12 cellular contexts compared by ENCODE assay signal in genomic region chrX:107766470-107767140, GRCh38. TPM values are rescaled to one million over a fixed set of nuclear protein-coding genes. Genes with fewer than 3 reads are reported as not detected.
DNase-seq lines count a peak whose midpoint lies in the region; ATAC-seq and TF ChIP-seq lines count a peak whose summit lies in the region.
"Had no signal": no experiment of that assay in that cellular context is flagged by ENCODE, and none has a peak within 500 bp of the region (broad histone marks: within the 10 kb centered on the region; RNA-seq: fewer than 3 reads in every experiment).

No MANE protein-coding gene starts in this region.

- no peak overlapping the region for H3K27ac Mint-ChIP-seq in stimulated activated effector memory CD8-positive, alpha-beta T cell treated with anti-CD3 and anti-CD28 coated beads, Interleukin-12 subunit alpha, Interleukin-12 subunit beta, amount 100 ng/mL, for 72 hours
- H3K27ac Mint-ChIP-seq: activated T-cell treated with anti-CD3 and anti-CD28 coated beads, Interleukin-2, amount 50 U/mL, for 72 hours had no signal

- intact Hi-C loops in mucosa of descending colon (cut with DNase I, micrococcal nuclease) = no loop called here

- no peaks in the 10 kb centered on the region for H3K27me3 ChIP-seq in esophagus (ENCODE audit: control insufficient read depth in 1 of 2, insufficient read depth in 2 of 2, low read length in 2 of 2)

- H3K4me1 Mint-ChIP-seq in stimulated activated effector memory CD8-positive, alpha-beta T cell treated with anti-CD3 and anti-CD28 coated beads, Interleukin-12 subunit alpha, Interleukin-12 subunit beta, amount 100 ng/mL, for 72 hours = no peaks in the 10 kb centered on the region

- WGBS in esophagus, 2 donors = 35 to 67% methylated on average over 8 of the region's 8 CpGs

- H3K36me3 ChIP-seq in esophagus (ENCODE audit: control insufficient read depth in 2 of 2, insufficient read depth in 2 of 2, low read length in 1 of 2) = no peaks in the 10 kb centered on the region
- H3K36me3 ChIP-seq in mucosa of descending colon (ENCODE audit: low read depth) = no peaks in the 10 kb centered on the region

- no peaks in the 10 kb centered on the region for H3K9me3 Mint-ChIP-seq in stimulated activated effector memory CD8-positive, alpha-beta T cell treated with anti-CD3 and anti-CD28 coated beads, Interleukin-12 subunit alpha, Interleukin-12 subunit beta, amount 100 ng/mL, for 72 hours
- H3K9me3 Mint-ChIP-seq: activated T-cell treated with anti-CD3 and anti-CD28 coated beads, Interleukin-2, amount 50 U/mL, for 72 hours; CD8-positive, alpha-beta memory T cell had no signal

- peak; percentile 57 for ATAC-seq in mucosa of descending colon
- ATAC-seq in stimulated activated effector memory CD8-positive, alpha-beta T cell treated with anti-CD3 and anti-CD28 coated beads, Interleukin-12 subunit alpha, Interleukin-12 subunit beta, amount 100 ng/mL, for 72 hours = no peak
- no peak for ATAC-seq in HG03521 (IDR thresholded peaks at IDR 0.05; ENCODE audit: unreplicated experiment)
- no peak for ATAC-seq in GM21737 (IDR thresholded peaks at IDR 0.05; ENCODE audit: unreplicated experiment)
- ATAC-seq: activated T-cell treated with anti-CD3 and anti-CD28 coated beads, Interleukin-2, amount 50 U/mL, for 72 hours had no signal

- H3K27ac ChIP-seq in esophagus (ENCODE audit: low read depth in 2 of 2, low read length in 1 of 2) = peak overlapping the region; percentile 36 to 71

- H3K4me3 ChIP-seq in esophagus (ENCODE audit: low read depth in 1 of 2, low read length in 2 of 2) (no peak overlapping the region), mucosa of descending colon (no peak overlapping the region)
- H3K4me3 ChIP-seq: dorsolateral prefrontal cortex had no signal

- H3K4me3 Mint-ChIP-seq in stimulated activated effector memory CD8-positive, alpha-beta T cell treated with anti-CD3 and anti-CD28 coated beads, Interleukin-12 subunit alpha, Interleukin-12 subunit beta, amount 100 ng/mL, for 72 hours = no peak overlapping the region
- H3K4me3 Mint-ChIP-seq: activated T-cell treated with anti-CD3 and anti-CD28 coated beads, Interleukin-2, amount 50 U/mL, for 72 hours; CD8-positive, alpha-beta memory T cell had no signal

- H3K9me3 ChIP-seq in esophagus (ENCODE audit: control insufficient read depth in 2 of 2, insufficient read depth in 1 of 2, low read depth in 1 of 2, low read length in 1 of 2) = no peaks in the 10 kb centered on the region
- H3K9me3 ChIP-seq in mucosa of descending colon = no peaks in the 10 kb centered on the region

- DNase-seq in EH (ENCODE audit: low read depth) (peak; percentile 61), HPDE6-E6E7 (ENCODE audit: extremely low spot score) (peak; percentile 40), mucosa of descending colon (peak in 1 of 3 donors; percentile 9), ureter (ENCODE audit: low spot score) (no peak)
- no peak for DNase-seq in stimulated activated effector memory CD8-positive, alpha-beta T cell treated with anti-CD3 and anti-CD28 coated beads, Interleukin-12 subunit alpha, Interleukin-12 subunit beta, amount 100 ng/mL, for 72 hours (ENCODE audit: low spot score in 2 of 2)
- DNase-seq: activated T-cell treated with anti-CD3 and anti-CD28 coated beads, Interleukin-2, amount 50 U/mL, for 72 hours; CD8-positive, alpha-beta memory T cell; dorsolateral prefrontal cortex; stimulated activated CD4-positive, alpha-beta T cell treated with anti-CD3 and anti-CD28 coated beads, Interleukin-4, amount 100 ng/mL, for 4 hours had no signal

- no peaks in the 10 kb centered on the region for H3K36me3 Mint-ChIP-seq in stimulated activated effector memory CD8-positive, alpha-beta T cell treated with anti-CD3 and anti-CD28 coated beads, Interleukin-12 subunit alpha, Interleukin-12 subunit beta, amount 100 ng/mL, for 72 hours

- no peak for TF ChIP-seq CTCF in mucosa of descending colon (IDR thresholded peaks at IDR 0.05)

- H3K4me1 ChIP-seq in esophagus (ENCODE audit: control insufficient read depth in 2 of 2, insufficient read depth in 2 of 2, low read length in 1 of 2) = peaks cover 2 to 4% of the 10 kb centered on the region in 2 donors
- no peaks in the 10 kb centered on the region for H3K4me1 ChIP-seq in mucosa of descending colon (ENCODE audit: low read depth)

RNA-seq across cellular contexts. Expression of gene TSC22D3, which starts 9.0 kb away (rescaled TPM):
- 10 to 100 TPM; 62.5 to 64.5 TPM for polyA plus RNA-seq in esophagus
- 100 to 1,000 TPM in 1 of 3 donors, 10 to 100 TPM in 2; 14.1 to 118 (median 64.7) TPM for total RNA-seq in mucosa of descending colon
- total RNA-seq in ureter = 240 TPM

RNA-seq across cellular contexts. Expression of gene NCBP2L, which starts 10.9 kb away (rescaled TPM):
- under 1 TPM in 1 of 2 donors, not detected in 1; 0.02 TPM for polyA plus RNA-seq in esophagus
- not detected for total RNA-seq in mucosa of descending colon
- not detected for total RNA-seq in ureter
- total RNA-seq: activated T-cell treated with anti-CD3 and anti-CD28 coated beads, Interleukin-2, amount 50 U/mL, for 72 hours; CD8-positive, alpha-beta memory T cell had no signal

RNA-seq across cellular contexts. Expression of gene MID2, which starts 59.1 kb away (rescaled TPM):
- 1 to 10 TPM; 3.3 to 7.9 TPM for polyA plus RNA-seq in esophagus
- total RNA-seq in mucosa of descending colon = 10 to 100 TPM in 1 of 3 donors, 1 to 10 TPM in 2; 2.9 to 29.0 (median 5.4) TPM
- total RNA-seq in ureter = 29.9 TPM

Comparison
In these comparisons a context has a peak if more than half of its experiments do, and no peak if none do; other contexts are left out.
1. DNase-seq: peak in EH (single experiment) and HPDE6-E6E7 (single experiment); none in stimulated activated effector memory CD8-positive, alpha-beta T cell treated with anti-CD3 and anti-CD28 coated beads, Interleukin-12 subunit alpha, Interleukin-12 subunit beta, amount 100 ng/mL, for 72 hours (0 of 2) and ureter (single experiment).